In genomic region chr7:155553871-155554270, GRCh38 we compare ENCODE assay signal across 34 cellular contexts. TPM values are rescaled to one million over a fixed set of nuclear protein-coding genes. Genes with fewer than 3 reads are reported as not detected.
"Had no signal": no experiment of that assay in that cellular context is flagged by ENCODE, and none has a peak within 500 bp of the region (broad histone marks: within the 10 kb centered on the region; RNA-seq: fewer than 3 reads in every experiment).

No MANE protein-coding gene starts in this region.

- DNase-seq: activated CD4-positive, alpha-beta memory T cell treated with anti-CD3 and anti-CD28 coated beads, Interleukin-2, amount 10 ng/mL, durations not matched to agents 7 days and 5 days; activated CD4-positive, alpha-beta T cell treated with anti-CD3 and anti-CD28 coated beads for 1 hour; activated CD4-positive, alpha-beta T cell treated with anti-CD3 and anti-CD28 coated beads for 36 hours; activated CD4-positive, alpha-beta T cell treated with anti-CD3 and anti-CD28 coated beads for 48 hours; activated CD4-positive, alpha-beta T cell treated with anti-CD3 and anti-CD28 coated beads, Interleukin-2, amount 10 ng/mL, durations not matched to agents 7 days and 5 days; activated CD4-positive, alpha-beta T cell treated with anti-CD3 and anti-CD28 coated beads, Interleukin-2, amount 50 U/mL, for 48 hours; activated CD4-positive, CD25-positive, alpha-beta regulatory T cell; activated CD8-positive, alpha-beta memory T cell treated with anti-CD3 and anti-CD28 coated beads for 24 hours; activated CD8-positive, alpha-beta memory T cell treated with anti-CD3 and anti-CD28 coated beads, Interleukin-2, amount 10 ng/mL, durations not matched to agents 7 days and 5 days; activated CD8-positive, alpha-beta memory T cell treated with anti-CD3 and anti-CD28 coated beads, Interleukin-2, amount 50 U/mL, for 48 hours; activated CD8-positive, alpha-beta T cell treated with anti-CD3 and anti-CD28 coated beads, Interleukin-2, amount 10 ng/mL, durations not matched to agents 7 days and 5 days; activated effector memory CD4-positive, alpha-beta T cell treated with Interleukin-2 at 50 U/mL for 16 hours; activated gamma-delta T cell; activated naive CD4-positive, alpha-beta T cell treated with anti-CD3 and anti-CD28 coated beads, Interleukin-2, amount 10 ng/mL, durations not matched to agents 7 days and 5 days; activated naive CD4-positive, alpha-beta T cell treated with Interleukin-2 at 50 U/mL for 16 hours; activated naive CD8-positive, alpha-beta T cell treated with anti-CD3 and anti-CD28 coated beads, Interleukin-2, amount 10 ng/mL, durations not matched to agents 7 days and 5 days; activated naive CD8-positive, alpha-beta T cell treated with anti-CD3 and anti-CD28 coated beads, Interleukin-2, amount 50 U/mL, for 24 hours; activated T-cell treated with anti-CD3 and anti-CD28 coated beads, Interleukin-2, amount 50 U/mL, for 24 hours; activated T-cell treated with anti-CD3 and anti-CD28 coated beads, Interleukin-2, amount 50 U/mL, for 48 hours; amygdala; anterior cingulate cortex; caudate nucleus; SW 1271; T-helper 1 cell; T-helper 2 cell; T-helper 9 cell had no signal

- H3K4me1 ChIP-seq: ascending aorta had no signal

- FAIRE-seq: TTC549 had no signal

- H3K4me3 ChIP-seq: ascending aorta, cardiac muscle cell had no signal

- H3K9me3 ChIP-seq: ascending aorta had no signal

- H3K27me3 ChIP-seq: ascending aorta, cardiac muscle cell had no signal

- H3K27ac ChIP-seq: ascending aorta, cardiac muscle cell, VCaP had no signal

- ATAC-seq: activated CD4-positive, alpha-beta T cell treated with anti-CD3 and anti-CD28 coated beads for 36 hours; activated CD4-positive, CD25-positive, alpha-beta regulatory T cell treated with anti-CD3 and anti-CD28 coated beads, Interleukin-2, amount 50 U/mL, for 24 hours; activated CD8-positive, alpha-beta memory T cell treated with anti-CD3 and anti-CD28 coated beads, Interleukin-2, amount 10 ng/mL, durations not matched to agents 7 days and 5 days; activated CD8-positive, alpha-beta T cell treated with anti-CD3 and anti-CD28 coated beads, Interleukin-2, amount 10 ng/mL, durations not matched to agents 7 days and 5 days; activated naive CD8-positive, alpha-beta T cell treated with anti-CD3 and anti-CD28 coated beads, Interleukin-2, amount 50 U/mL, for 24 hours had no signal

- H3K36me3 ChIP-seq: ascending aorta, cardiac muscle cell had no signal

RNA-seq across cellular contexts. Expression of gene CNPY1, which starts 7.5 kb away (rescaled TPM):
- total RNA-seq: activated CD4-positive, alpha-beta memory T cell treated with anti-CD3 and anti-CD28 coated beads, Interleukin-2, amount 10 ng/mL, durations not matched to agents 7 days and 5 days; activated CD4-positive, alpha-beta T cell treated with anti-CD3 and anti-CD28 coated beads for 36 hours; activated CD4-positive, alpha-beta T cell treated with anti-CD3 and anti-CD28 coated beads, Interleukin-2, amount 10 ng/mL, durations not matched to agents 7 days and 5 days; activated CD8-positive, alpha-beta memory T cell treated with anti-CD3 and anti-CD28 coated beads, Interleukin-2, amount 10 ng/mL, durations not matched to agents 7 days and 5 days; activated CD8-positive, alpha-beta T cell treated with anti-CD3 and anti-CD28 coated beads, Interleukin-2, amount 10 ng/mL, durations not matched to agents 7 days and 5 days; activated naive CD8-positive, alpha-beta T cell treated with anti-CD3 and anti-CD28 coated beads, Interleukin-2, amount 10 ng/mL, durations not matched to agents 7 days and 5 days; activated T-helper 2 cell treated with anti-CD3 and anti-CD28 coated beads, Interferon-gamma antibody, Interleukin-2, Interleukin-4, amounts not matched to agents 10 μg/mL and 5 μg/mL and 100 μg/mL, durations not matched to agents 14 hours and 24 hours and 36 hours; ascending aorta; bronchial epithelial cell had no signal
- polyA plus RNA-seq: adipose tissue, cardiac muscle cell had no signal
